Comparison of ENCODE assay signal across 9 cellular contexts in genomic region chr13:26502826-26503225, GRCh38. TPM values are rescaled to one million over a fixed set of nuclear protein-coding genes. Genes with fewer than 3 reads are reported as not detected.
A peak's percentile ranks its signal among the peaks of the same experiment; 100 is the strongest.
DNase-seq lines count a peak whose midpoint lies in the region; ATAC-seq, FAIRE-seq and TF ChIP-seq lines count a peak whose summit lies in the region.
"Had no signal": no experiment of that assay in that cellular context is flagged by ENCODE, and none has a peak within 500 bp of the region (broad histone marks: within the 10 kb centered on the region; RNA-seq: fewer than 3 reads in every experiment).

No MANE protein-coding gene starts in this region.

- TF ChIP-seq POLR2A in IMR-90 (IDR thresholded peaks at IDR 0.05; ENCODE audit: low read depth, low read length) = no peak; the same call in 1 of the 2 replicates
- no peak for TF ChIP-seq POLR2A in HepG2 (IDR thresholded peaks at IDR 0.05; ENCODE audit: insufficient read depth in 1 of 2, low read depth in 2 of 2, low read length in 2 of 2)

- no peak overlapping the region for H2BK5ac ChIP-seq in IMR-90 (ENCODE audit: low read depth, low read length, poor library complexity, severe bottlenecking)

- H4K8ac ChIP-seq in IMR-90 (ENCODE audit: low read depth in 2 of 2, low read length in 2 of 2) = peak overlapping the region in 1 of 2 experiments; percentile 32; a peak in 1 of 4 replicates

- no peak overlapping the region for H3K4me3 ChIP-seq in ACC112 (ENCODE audit: low read depth, low read length)
- no peak overlapping the region for H3K4me3 ChIP-seq in IMR-90 (ENCODE audit: insufficient read depth, low read depth, low read length)
- no peak overlapping the region for H3K4me3 ChIP-seq in HepG2 (replicated peaks in 1 of 3; ENCODE audit: insufficient read depth in 1 of 3, low read depth in 2 of 3, low read length in 3 of 3)
- H3K4me3 ChIP-seq: vagina had no signal

- no peaks in the 10 kb centered on the region for H3K79me2 ChIP-seq in ACC112 (ENCODE audit: control insufficient read depth, insufficient read depth, low read length, unreplicated experiment)
- H3K79me2 ChIP-seq in HepG2 (ENCODE audit: insufficient read depth, low read length) = no peaks in the 10 kb centered on the region

- no peak overlapping the region for H3K56ac ChIP-seq in IMR-90 (ENCODE audit: extremely low read depth, insufficient read depth, low read length)

- ATAC-seq in IMR-90 (ENCODE audit: low read depth) = peak; percentile 72
- peak; percentile 50; the same call in 2 of the 3 replicates for ATAC-seq in HepG2
- ATAC-seq in HG02763 (IDR thresholded peaks at IDR 0.05; ENCODE audit: unreplicated experiment) = no peak
- no peak for ATAC-seq in HG03460 (IDR thresholded peaks at IDR 0.05; ENCODE audit: unreplicated experiment)

- TF ChIP-seq EP300 in HepG2 (IDR thresholded peaks at IDR 0.05; ENCODE audit: low read depth in 2 of 2, low read length in 2 of 2) = no peak
- no peak for TF ChIP-seq EP300 in HepG2 (CRISPR knock-in tag; IDR thresholded peaks at IDR 0.05; ENCODE audit: borderline replicate concordance)

- peak overlapping the region; percentile 32 for H3K4me2 ChIP-seq in IMR-90 (ENCODE audit: low read depth, low read length)
- H3K4me2 ChIP-seq in HepG2 (ENCODE audit: low read depth, low read length) = no peak overlapping the region

- no peak for FAIRE-seq in HepG2 (lab: Jason Lieb, UNC)

- H3K9me3 ChIP-seq in IMR-90 (ENCODE audit: control insufficient read depth, insufficient read depth, low read length) = no peaks in the 10 kb centered on the region
- H3K9me3 ChIP-seq in HepG2 (ENCODE audit: low read length) = no peaks in the 10 kb centered on the region
- H3K9me3 ChIP-seq: vagina had no signal

- H3K18ac ChIP-seq in IMR-90 (ENCODE audit: low read depth, low read length) = no peak overlapping the region

- CTCF ChIA-PET in IMR-90 (lab: Yijun Ruan, JAX) (interaction anchor here (0.7 to 1.2 kb wide), 3 partner anchors 117 to 959 kb away, joined by 3 to 4 read pairs (median 3); no protein-coding TSS in a partner anchor), HepG2 (lab: Yijun Ruan, JAX; ENCODE audit: low intra/inter-chr PET ratio, low total read pairs) (no interaction called here)

- in situ Hi-C loops in IMR-90 (cut with MboI; ENCODE audit: low sequenced_read_pairs) (no loop called here), HepG2 (cut with HindIII; ENCODE audit: extremely low pct_ligation_motif_present, low pct_unique_long_range_greater_than_20kb) (loop anchor here (5.0 kb wide), 1 partner anchor 321 kb away; no protein-coding TSS in a partner anchor)

- no peak overlapping the region; the same call in 1 of the 2 replicates for H4K91ac ChIP-seq in IMR-90 (ENCODE audit: insufficient read depth, low read depth, low read length)

- dilution Hi-C loops in IMR-90 (cut with HindIII; ENCODE audit: low sequenced_read_pairs, unreplicated experiment) = no loop called here

- peak overlapping the region; percentile 3; the same call in 1 of the 2 replicates for H3K23ac ChIP-seq in IMR-90 (ENCODE audit: low read depth, low read length)

- POLR2A ChIA-PET in IMR-90 (lab: Charles Lee; ENCODE audit: unreplicated experiment) = no interaction called here
- POLR2A ChIA-PET in HepG2 (lab: Yijun Ruan, JAX) = no interaction called here

- H4K5ac ChIP-seq in IMR-90 (ENCODE audit: low read depth, low read length) = no peak overlapping the region

- H3K4me1 ChIP-seq in ACC112 (ENCODE audit: control insufficient read depth, insufficient read depth, low read length, unreplicated experiment) = peaks cover 27% of the 10 kb centered on the region
- H3K4me1 ChIP-seq in IMR-90 (ENCODE audit: control insufficient read depth, insufficient read depth, low read length) = peaks cover 15% of the 10 kb centered on the region
- no peaks in the 10 kb centered on the region for H3K4me1 ChIP-seq in HepG2 (ENCODE audit: insufficient read depth, low read length)
- H3K4me1 ChIP-seq: vagina had no signal

- H3K9me1 ChIP-seq in IMR-90 (ENCODE audit: insufficient read depth, low read length) = peaks cover 9% of the 10 kb centered on the region; the same call in 1 of the 2 replicates

- TF ChIP-seq RAD21 in IMR-90 (IDR thresholded peaks at IDR 0.05; ENCODE audit: low read length) (peak; percentile 37; the same call in 1 of the 2 replicates), HepG2 (CRISPR knock-in tag; IDR thresholded peaks at IDR 0.05) (no peak)

- no peak overlapping the region; the same call in 2 of the 3 replicates for H2BK15ac ChIP-seq in IMR-90 (ENCODE audit: low read depth, low read length)

- H2AFZ ChIP-seq in ACC112 (ENCODE audit: low read length, unreplicated experiment) (no peak overlapping the region), IMR-90 (replicated peaks; ENCODE audit: low read length, poor library complexity) (peak overlapping the region; percentile 69), HepG2 (ENCODE audit: low read length) (no peak overlapping the region)

- no peaks in the 10 kb centered on the region for H3K79me1 ChIP-seq in IMR-90 (ENCODE audit: low read depth in 1 of 2, low read length in 2 of 2)

- H2BK120ac ChIP-seq in IMR-90 (ENCODE audit: low read depth, low read length) = peak overlapping the region; percentile 5; the same call in 1 of the 2 replicates

- H2BK20ac ChIP-seq in IMR-90 (ENCODE audit: low read depth, low read length) = 0 out of 2 replicates have a peak overlapping the region, but pooled peaks have one; percentile 21

- H3K27ac ChIP-seq in ACC112 (ENCODE audit: low read depth, low read length) (0 out of 2 replicates have a peak overlapping the region, but pooled peaks have one; percentile 19), IMR-90 (ENCODE audit: insufficient read depth, low read length) (peak overlapping the region; percentile 48), HepG2 (ENCODE audit: extremely low read length, insufficient read depth, low read length) (no peak overlapping the region)
- H3K27ac ChIP-seq: vagina had no signal

- H3K36me3 ChIP-seq in ACC112 (ENCODE audit: insufficient read depth, low read length) (no peaks in the 10 kb centered on the region), IMR-90 (ENCODE audit: control insufficient read depth, insufficient read depth, low read length) (no peaks in the 10 kb centered on the region), HepG2 (replicated peaks in 1 of 2; ENCODE audit: control insufficient read depth in 1 of 2, insufficient read depth in 2 of 2, low read length in 2 of 2) (no peaks in the 10 kb centered on the region)
- H3K36me3 ChIP-seq: vagina had no signal

- H3K4ac ChIP-seq in IMR-90 (ENCODE audit: low read depth, low read length) = peak overlapping the region; percentile 1

- H4K20me1 ChIP-seq in IMR-90 (ENCODE audit: insufficient read depth, low read length) = no peaks in the 10 kb centered on the region
- no peaks in the 10 kb centered on the region for H4K20me1 ChIP-seq in HepG2 (ENCODE audit: insufficient read depth, low read length)

- H2AK5ac ChIP-seq in IMR-90 (ENCODE audit: low read depth, low read length) = no peak overlapping the region

- intact Hi-C loops in IMR-90 (cut with micrococcal nuclease) (no loop called here), HepG2 (cut with micrococcal nuclease; ENCODE audit: unreplicated experiment) (no loop called here)

- no peak overlapping the region for H2AK9ac ChIP-seq in IMR-90 (replicated peaks; ENCODE audit: low read depth, low read length, poor library complexity)

- BruUV-seq in IMR-90 (replicated peaks; lab: Mats Ljungman, UMichigan) (no TSS peak), HepG2 (replicated peaks; lab: Mats Ljungman, UMichigan) (no TSS peak)

- H3K9ac ChIP-seq in IMR-90 (ENCODE audit: low read depth, low read length) (0 out of 2 replicates have a peak overlapping the region, but pooled peaks have one; percentile 30), HepG2 (ENCODE audit: insufficient read depth, low read depth, low read length) (no peak overlapping the region)

- 0% methylated on average over 1 of the region's 12 CpGs; no CpG with 5 or more reads in 1 of the 2 experiments for WGBS in IMR-90 (ENCODE audit: extremely low coverage in 2 of 2, insufficient read length in 1 of 2), 2 experiments
- WGBS in HepG2 (ENCODE audit: low lambda C conversion rate) = 33% methylated on average over 12 of the region's 12 CpGs

- TF ChIP-seq CTCF in IMR-90 (conservative IDR thresholded peaks at IDR 0.05; ENCODE audit: low read depth, low read length) (peak; percentile 29), HepG2 (CRISPR knock-in tag; IDR thresholded peaks at IDR 0.05) (no peak)

- H3K27me3 ChIP-seq in ACC112 (ENCODE audit: insufficient read depth, low read length) (no peaks in the 10 kb centered on the region), IMR-90 (ENCODE audit: control insufficient read depth, insufficient read depth, low read length) (no peaks in the 10 kb centered on the region), HepG2 (ENCODE audit: control insufficient read depth in 1 of 2, insufficient read depth in 2 of 2, low read length in 2 of 2) (peaks cover 4 to 20% of the 10 kb centered on the region in 2 experiments; a peak in 3 of 5 replicates)
- H3K27me3 ChIP-seq: vagina had no signal

- no peak overlapping the region for H3K14ac ChIP-seq in IMR-90 (replicated peaks; ENCODE audit: low read depth, low read length)

- DNase-seq in IMR-90 = peak; percentile 96
- peak; percentile 80 for DNase-seq in amniotic epithelial cell (ENCODE audit: low read depth)
- no peak for DNase-seq in HepG2 (ENCODE audit: low spot score)
- DNase-seq in HT-29 (ENCODE audit: low spot score) = no peak
- no peak for DNase-seq in NCI-H2196 (lab: John Stamatoyannopoulos, UW; ENCODE audit: unreplicated experiment)

RNA-seq across cellular contexts. Expression of gene WASF3, which starts 54.7 kb away (rescaled TPM):
- 4.3 and 5.8 TPM in 2 replicates for total RNA-seq in IMR-90 (2012; rRNA removed)
- polyA plus RNA-seq in IMR-90 (2012; rRNA removed) = 10.5 and 11.4 TPM in 2 replicates
- 5.8 and 6.7 TPM in 2 replicates for polyA plus RNA-seq in IMR-90 (2012; cell fraction: cytosol; rRNA removed)
- 13.3 and 26.5 TPM in 2 replicates for polyA plus RNA-seq in IMR-90 (2012; cell fraction: nucleus; rRNA removed; ENCODE audit: low replicate concordance)
- 10.4 and 13.3 TPM in 2 replicates for total RNA-seq in HepG2 (2016; rRNA removed; fragmentation: Illumina TruSeq; extraction: Trizol)
- 2.9 and 3.0 TPM in 2 replicates for total RNA-seq in HepG2 (2016; cell fraction: cytosol; rRNA removed; fragmentation: Illumina TruSeq; extraction: Trizol; ENCODE audit: low read depth)
- 10.6 and 10.8 TPM in 2 replicates for total RNA-seq in HepG2 (2016; cell fraction: insoluble cytoplasmic fraction; rRNA removed; fragmentation: Illumina TruSeq; extraction: Trizol)
- 17.8 and 19.7 TPM in 2 replicates for total RNA-seq in HepG2 (2016; cell fraction: membrane; rRNA removed; fragmentation: Illumina TruSeq; extraction: Trizol)
- 8.8 and 10.1 TPM in 2 replicates for total RNA-seq in HepG2 (2016; cell fraction: nucleus; rRNA removed; fragmentation: Illumina TruSeq; extraction: Trizol)
- 12.1 and 17.2 TPM in 2 replicates for polyA plus RNA-seq in HepG2 (2011; rRNA removed)
- polyA plus RNA-seq in HepG2 (2011; cell fraction: cytosol; rRNA removed) = 7.4 and 8.4 TPM in 2 replicates
- 8.3 and 8.8 TPM in 2 replicates for polyA plus RNA-seq in HepG2 (2011; cell fraction: nucleus; rRNA removed)
- polyA plus RNA-seq in HepG2 (2012) = 9.8 and 11.3 TPM in 2 replicates
- 2.2 and 2.4 TPM in 2 replicates for polyA plus RNA-seq in HepG2 (2016; cell fraction: cytosol; fragmentation: Illumina TruSeq; extraction: Trizol; ENCODE audit: low read depth)
- 12.6 and 14.8 TPM in 2 replicates for polyA plus RNA-seq in HepG2 (2016; cell fraction: insoluble cytoplasmic fraction; fragmentation: Illumina TruSeq; extraction: Trizol; ENCODE audit: low read depth)
- polyA plus RNA-seq in HepG2 (2016; cell fraction: membrane; fragmentation: Illumina TruSeq; extraction: Trizol; ENCODE audit: low read depth) = 12.2 and 13.4 TPM in 2 replicates
- 13.2 and 13.7 TPM in 2 replicates for polyA plus RNA-seq in HepG2 (2016; cell fraction: nucleus; fragmentation: Illumina TruSeq; extraction: Trizol; ENCODE audit: insufficient read depth, low read depth)
- 12.1 TPM in 1 of 2 replicates, not detected in the other for polyA minus RNA-seq in HepG2 (2011; rRNA and poly(A)+ RNA removed; ENCODE audit: low replicate concordance)
- polyA minus RNA-seq in HepG2 (2011; cell fraction: cytosol; rRNA and poly(A)+ RNA removed) = 7.7 and 8.0 TPM in 2 replicates
- polyA minus RNA-seq in HepG2 (2011; cell fraction: nucleus; rRNA and poly(A)+ RNA removed) = 6.6 and 7.0 TPM in 2 replicates
- not detected in 2 replicates for total RNA-seq in HT-29 (2014; rRNA removed; shearing (Covaris generic))

Comparison
In these comparisons a context has a peak if more than half of its experiments do, and no peak if none do; other contexts are left out.
1. ATAC-seq: peak in IMR-90 (single experiment) and HepG2 (single experiment); none in HG02763 (single experiment) and HG03460 (single experiment).
2. DNase-seq: peak in IMR-90 (single experiment) and amniotic epithelial cell (single experiment); none in HepG2 (single experiment), HT-29 (single experiment) and NCI-H2196 (single experiment).